ENCODE assay signal across 28 cellular contexts in genomic region chr3:34742151-34742550, GRCh38.
"Had no signal": no experiment of that assay in that cellular context is flagged by ENCODE, and none has a peak within 500 bp of the region (broad histone marks: within the 10 kb centered on the region; RNA-seq: fewer than 3 reads in every experiment).

No MANE protein-coding gene starts in this region.

- H3K9me3 ChIP-seq: adrenal gland, body of pancreas, colonic mucosa, esophagus squamous epithelium, gastroesophageal sphincter had no signal

- H3K27me3 ChIP-seq: adrenal gland, body of pancreas, colonic mucosa, esophagus squamous epithelium, gastroesophageal sphincter, heart right ventricle had no signal

- H3K27ac ChIP-seq: adrenal gland, body of pancreas, colonic mucosa, epithelial cell of prostate, esophagus squamous epithelium, gastroesophageal sphincter, heart right ventricle had no signal

- H3K36me3 ChIP-seq: adrenal gland, colonic mucosa, esophagus squamous epithelium, gastroesophageal sphincter, heart right ventricle had no signal

- H3K4me1 ChIP-seq: adrenal gland, body of pancreas, colonic mucosa, esophagus squamous epithelium, gastroesophageal sphincter, heart right ventricle had no signal

- ATAC-seq: activated CD4-positive, alpha-beta T cell treated with anti-CD3 and anti-CD28 coated beads for 36 hours; activated CD8-positive, alpha-beta memory T cell treated with anti-CD3 and anti-CD28 coated beads, Interleukin-2, amount 10 ng/mL, durations not matched to agents 7 days and 5 days; activated CD8-positive, alpha-beta T cell treated with anti-CD3 and anti-CD28 coated beads, Interleukin-2, amount 10 ng/mL, durations not matched to agents 7 days and 5 days; activated naive CD8-positive, alpha-beta T cell treated with anti-CD3 and anti-CD28 coated beads, Interleukin-2, amount 50 U/mL, for 24 hours; body of pancreas; gastroesophageal sphincter; heart right ventricle had no signal

- H3K4me3 ChIP-seq: adrenal gland, body of pancreas, colonic mucosa, esophagus squamous epithelium, gastroesophageal sphincter, heart right ventricle had no signal

- DNase-seq: activated CD4-positive, alpha-beta memory T cell treated with anti-CD3 and anti-CD28 coated beads for 36 hours; activated CD4-positive, alpha-beta T cell treated with anti-CD3 and anti-CD28 coated beads for 36 hours; activated CD4-positive, alpha-beta T cell treated with anti-CD3 and anti-CD28 coated beads, Interleukin-2, amount 10 ng/mL, durations not matched to agents 24 days and 14 days; activated CD4-positive, CD25-positive, alpha-beta regulatory T cell; activated CD4-positive, CD25-positive, alpha-beta regulatory T cell treated with anti-CD3 and anti-CD28 coated beads, Interleukin-2, amount 50 U/mL, for 72 hours; activated CD8-positive, alpha-beta memory T cell treated with anti-CD3 and anti-CD28 coated beads, Interleukin-2, amount 10 ng/mL, durations not matched to agents 7 days and 5 days; activated CD8-positive, alpha-beta memory T cell treated with anti-CD3 and anti-CD28 coated beads, Interleukin-2, amount 50 U/mL, for 4 hours; activated CD8-positive, alpha-beta T cell treated with anti-CD3 and anti-CD28 coated beads, Interleukin-2, amount 10 ng/mL, durations not matched to agents 7 days and 5 days; activated effector memory CD4-positive, alpha-beta T cell treated with anti-CD3 and anti-CD28 coated beads, Interleukin-2, amount 50 U/mL, for 16 hours; activated naive CD4-positive, alpha-beta T cell treated with anti-CD3 and anti-CD28 coated beads for 36 hours; activated naive CD8-positive, alpha-beta T cell treated with anti-CD3 and anti-CD28 coated beads for 36 hours; activated naive CD8-positive, alpha-beta T cell treated with anti-CD3 and anti-CD28 coated beads, Interleukin-2, amount 50 U/mL, for 24 hours; activated T-cell treated with anti-CD3 and anti-CD28 coated beads, Interleukin-2, amount 50 U/mL, for 1 hour; activated T-cell treated with anti-CD3 and anti-CD28 coated beads, Interleukin-2, amount 50 U/mL, for 48 hours; adrenal gland; amygdala; aorta; body of pancreas; caudate nucleus; cerebellar nuclear complex; colonic mucosa; effector CD8-positive, alpha-beta T cell; esophagus squamous epithelium; foreskin melanocyte; heart right ventricle; T-helper 2 cell had no signal
